Comparison of ENCODE assay signal across 18 cellular contexts in the genomic region with DNA sequence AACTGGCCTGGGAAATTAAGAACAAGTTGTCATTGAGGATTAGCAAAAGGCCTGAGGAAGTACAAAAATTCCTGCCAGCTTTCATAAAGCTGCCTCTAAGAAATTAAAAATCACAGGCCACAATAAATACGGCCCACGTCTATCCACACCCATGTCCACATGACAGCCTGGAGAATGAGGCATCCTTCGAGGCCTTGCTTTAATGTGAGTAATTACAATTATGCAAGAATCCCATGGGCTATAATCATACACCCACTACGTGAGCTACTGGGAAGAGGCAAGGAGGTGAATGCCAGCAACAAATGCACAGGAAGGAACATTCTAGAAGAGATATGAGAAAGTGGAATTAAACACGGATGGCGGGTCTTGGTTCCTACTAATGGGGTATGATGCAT.
DNase-seq lines count a peak whose midpoint lies in the region; FAIRE-seq and TF ChIP-seq lines count a peak whose summit lies in the region.
"Had no signal": no experiment of that assay in that cellular context is flagged by ENCODE, and none has a peak within 500 bp of the region (broad histone marks: within the 10 kb centered on the region; RNA-seq: fewer than 3 reads in every experiment).

No MANE protein-coding gene starts in this region.

- no peak overlapping the region for H3K4me2 ChIP-seq in trophoblast cell (ENCODE audit: low read length)

- H3K4me3 Mint-ChIP-seq in endodermal cell = no peak overlapping the region
- H3K4me3 Mint-ChIP-seq: memory B cell had no signal

- no CpG with 5 or more reads among the region's 6 CpGs for WGBS in trophoblast cell (ENCODE audit: extremely low coverage, insufficient coverage, insufficient read length)
- 91 to 96% methylated on average over 3 to 6 of the region's 6 CpGs for WGBS in endodermal cell (ENCODE audit: insufficient coverage in 1 of 2, insufficient read length in 1 of 2), 2 experiments

- H3K9ac ChIP-seq in trophoblast cell (ENCODE audit: low read length) (no peak overlapping the region), endodermal cell (ENCODE audit: extremely low read depth, low read length, poor library complexity, severe bottlenecking) (no peak overlapping the region)

- no peaks in the 10 kb centered on the region for H3K9me3 Mint-ChIP-seq in endodermal cell

- no peak overlapping the region for H3K18ac ChIP-seq in trophoblast cell (ENCODE audit: low read length)

- no peak overlapping the region for H4K91ac ChIP-seq in trophoblast cell (ENCODE audit: low read depth, low read length)

- H2BK12ac ChIP-seq in trophoblast cell (ENCODE audit: low read length) = no peak overlapping the region

- no peak overlapping the region for H3K27ac Mint-ChIP-seq in endodermal cell
- H3K27ac Mint-ChIP-seq: memory B cell had no signal

- H3K4me1 Mint-ChIP-seq in endodermal cell = peaks cover 3% of the 10 kb centered on the region
- H3K4me1 Mint-ChIP-seq: memory B cell had no signal

- H3K14ac ChIP-seq in trophoblast cell (ENCODE audit: low read length) = no peak overlapping the region

- no peaks in the 10 kb centered on the region for H3K79me2 ChIP-seq in trophoblast cell (ENCODE audit: control insufficient read depth, insufficient read depth, low read length, poor library complexity)

- H2BK120ac ChIP-seq in trophoblast cell (ENCODE audit: insufficient read depth, low read length, poor library complexity) = no peak overlapping the region

- H3K27me3 ChIP-seq in trophoblast cell (ENCODE audit: insufficient read depth, low read length) = no peaks in the 10 kb centered on the region
- H3K27me3 ChIP-seq in endodermal cell (ENCODE audit: control insufficient read depth, insufficient read depth, low read length, poor library complexity, severe bottlenecking) = no peaks in the 10 kb centered on the region
- H3K27me3 ChIP-seq: SJSA1 had no signal

- no peak overlapping the region for H3K27ac ChIP-seq in trophoblast cell (ENCODE audit: low read depth, low read length)
- no peak overlapping the region for H3K27ac ChIP-seq in endodermal cell (ENCODE audit: low read depth, low read length)
- H3K27ac ChIP-seq: C4-2B, SJSA1, thoracic aorta had no signal

- H3K9me3 ChIP-seq in trophoblast cell (ENCODE audit: insufficient read depth, low read depth, low read length) = no peaks in the 10 kb centered on the region
- H3K9me3 ChIP-seq in endodermal cell (ENCODE audit: control insufficient read depth, low read length) = no peaks in the 10 kb centered on the region
- H3K9me3 ChIP-seq: SJSA1 had no signal

- TF ChIP-seq CTCF in fibroblast of pulmonary artery (IDR thresholded peaks at IDR 0.05; ENCODE audit: low read length, missing control alignments) (no peak), endodermal cell (conservative IDR thresholded peaks at IDR 0.05) (no peak)

- H3K4me1 ChIP-seq in trophoblast cell (ENCODE audit: control insufficient read depth in 1 of 2, insufficient read depth in 2 of 2, low read length in 2 of 2) = peaks cover 3 to 10% of the 10 kb centered on the region in 2 experiments
- H3K4me1 ChIP-seq in endodermal cell (ENCODE audit: control insufficient read depth, insufficient read depth, low read length) = no peaks in the 10 kb centered on the region
- H3K4me1 ChIP-seq: SJSA1 had no signal

- peaks cover 2% of the 10 kb centered on the region for H3K79me1 ChIP-seq in trophoblast cell (ENCODE audit: low read length)

- H3K36me3 ChIP-seq in trophoblast cell (ENCODE audit: control insufficient read depth in 1 of 2, insufficient read depth in 2 of 2, low read length in 2 of 2) = no peaks in the 10 kb centered on the region
- H3K36me3 ChIP-seq in endodermal cell (ENCODE audit: control insufficient read depth, insufficient read depth, low read length) = no peaks in the 10 kb centered on the region
- H3K36me3 ChIP-seq: SJSA1, thoracic aorta had no signal

- no peak overlapping the region for H4K8ac ChIP-seq in trophoblast cell (ENCODE audit: low read depth, low read length)

- H3K23ac ChIP-seq in trophoblast cell (ENCODE audit: low read length) = no peak overlapping the region

- H3K4me3 ChIP-seq in fibroblast of pulmonary artery (replicated peaks; ENCODE audit: low read depth, low read length) (no peak overlapping the region), trophoblast cell (ENCODE audit: low read depth, low read length) (no peak overlapping the region), endodermal cell (ENCODE audit: low read length) (no peak overlapping the region)
- H3K4me3 ChIP-seq: SJSA1, thoracic aorta had no signal

- H2BK5ac ChIP-seq in trophoblast cell (ENCODE audit: low read depth, low read length, poor library complexity) = no peak overlapping the region

- no peaks in the 10 kb centered on the region for H3K36me3 Mint-ChIP-seq in endodermal cell (ENCODE audit: low read depth)
- H3K36me3 Mint-ChIP-seq: memory B cell had no signal

- H3K27me3 Mint-ChIP-seq in endodermal cell (ENCODE audit: insufficient read depth) = peaks cover 19% of the 10 kb centered on the region

- no peak overlapping the region for H3K4ac ChIP-seq in trophoblast cell (ENCODE audit: low read depth, low read length)

- H2AK5ac ChIP-seq in trophoblast cell (ENCODE audit: low read length) = no peak overlapping the region

- H2AFZ ChIP-seq in trophoblast cell (ENCODE audit: insufficient read depth, low read length, poor library complexity) = no peak overlapping the region

- peak; percentile 57 for DNase-seq in COLO829 (ENCODE audit: low spot score)
- DNase-seq in LHCN-M2 (ENCODE audit: low read depth) = peak; percentile 51
- DNase-seq in fibroblast of pulmonary artery (ENCODE audit: low read depth) = peak; percentile 55
- peak; percentile 2 to 30 for DNase-seq in trophoblast cell
- no peak for DNase-seq in frontal cortex (ENCODE audit: low spot score in 2 of 2)
- DNase-seq in SIG-M5 treated with dmso at 0.1 percent for 504 hours (lab: John Stamatoyannopoulos, UW; ENCODE audit: unreplicated experiment) = no peak
- no peak for DNase-seq in endodermal cell
- DNase-seq: activated CD4-positive, alpha-beta T cell treated with anti-CD3 and anti-CD28 coated beads for 48 hours; activated naive CD4-positive, alpha-beta T cell treated with Interleukin-2 at 50 U/mL for 16 hours; DMS79 treated with DMSO at 0.1 percent for 48 hours; MV-4-11; NCI-H2029 treated with DMSO at 0.1 percent for 48 hours; NCI-H524 treated with DMSO at 0.1 percent for 48 hours; stimulated activated CD4-positive, alpha-beta T cell treated with anti-CD3 and anti-CD28 coated beads, Interleukin-2, amount 100 ng/mL, for 24 hours had no signal

- FAIRE-seq in frontal cortex (lab: Jason Lieb, UNC) = no peak

- no peak overlapping the region for H4K12ac ChIP-seq in trophoblast cell (ENCODE audit: low read depth, low read length)

Comparison
In these comparisons a context has a peak if more than half of its experiments do, and no peak if none do; other contexts are left out.
1. DNase-seq: peak in COLO829 (single experiment), LHCN-M2 (single experiment), fibroblast of pulmonary artery (single experiment) and trophoblast cell (2 of 2); none in frontal cortex (0 of 2), SIG-M5 treated with dmso at 0.1 percent for 504 hours (single experiment) and endodermal cell (single experiment).